ENCODE assay signal across 24 cellular contexts in genomic region chr6:105954148-105954547, GRCh38.
"Had no signal": no experiment of that assay in that cellular context is flagged by ENCODE, and none has a peak within 500 bp of the region (broad histone marks: within the 10 kb centered on the region; RNA-seq: fewer than 3 reads in every experiment).

No MANE protein-coding gene starts in this region.

- H3K4me1 ChIP-seq: esophagus muscularis mucosa, foreskin keratinocyte, spleen, suprapubic skin, tibial artery had no signal

- H3K9me3 ChIP-seq: esophagus muscularis mucosa, heart left ventricle, left ventricle myocardium inferior, spleen, suprapubic skin, tibial artery had no signal

- DNase-seq: activated CD4-positive, alpha-beta T cell treated with anti-CD3 and anti-CD28 coated beads, Interleukin-2, amount 50 U/mL, for 1 hour; activated CD4-positive, CD25-positive, alpha-beta regulatory T cell treated with anti-CD3 and anti-CD28 coated beads, Interleukin-2, amount 50 U/mL, for 72 hours; activated CD8-positive, alpha-beta T cell treated with anti-CD3 and anti-CD28 coated beads for 36 hours; activated gamma-delta T cell treated with Interleukin-2 at 50 U/mL for 16 hours; activated naive CD4-positive, alpha-beta T cell treated with anti-CD3 and anti-CD28 coated beads, Interleukin-2, amount 50 U/mL, for 16 hours; activated T-cell treated with anti-CD3 and anti-CD28 coated beads, Interleukin-2, amount 50 U/mL, for 4 hours; amniotic stem cell; brain microvascular endothelial cell; foreskin keratinocyte; heart left ventricle; left ventricle myocardium inferior; posterior cingulate gyrus; right cardiac atrium; spleen; stimulated activated naive CD4-positive, alpha-beta T cell; T1000; tibial artery had no signal

- H3K4me3 Mint-ChIP-seq: activated CD8-positive, alpha-beta T cell treated with anti-CD3 and anti-CD28 coated beads for 36 hours; activated T-cell treated with anti-CD3 and anti-CD28 coated beads, Interleukin-2, amount 50 U/mL, for 4 hours; activated T-helper 17 cell treated with anti-CD3 and anti-CD28 coated beads, Interleukin-2, amount 50 U/mL, for 72 hours; nephron had no signal

- H3K27ac Mint-ChIP-seq: activated CD8-positive, alpha-beta T cell treated with anti-CD3 and anti-CD28 coated beads for 36 hours; activated T-helper 17 cell treated with anti-CD3 and anti-CD28 coated beads, Interleukin-2, amount 50 U/mL, for 72 hours; nephron had no signal

- H3K36me3 ChIP-seq: brain microvascular endothelial cell, esophagus muscularis mucosa, heart left ventricle, left ventricle myocardium inferior, spleen, suprapubic skin, tibial artery had no signal

- H3K27me3 ChIP-seq: brain microvascular endothelial cell, esophagus muscularis mucosa, foreskin keratinocyte, spleen, suprapubic skin had no signal

- H3K9me3 Mint-ChIP-seq: activated CD8-positive, alpha-beta T cell treated with anti-CD3 and anti-CD28 coated beads for 36 hours; activated T-cell treated with anti-CD3 and anti-CD28 coated beads, Interleukin-2, amount 50 U/mL, for 4 hours; activated T-helper 17 cell treated with anti-CD3 and anti-CD28 coated beads, Interleukin-2, amount 50 U/mL, for 72 hours; nephron had no signal

- H3K27ac ChIP-seq: brain microvascular endothelial cell, coronary artery, esophagus muscularis mucosa, foreskin keratinocyte, left ventricle myocardium inferior, spleen, suprapubic skin, tibial artery had no signal

- H3K4me3 ChIP-seq: coronary artery, esophagus muscularis mucosa, heart left ventricle, left ventricle myocardium inferior, lung, spleen, suprapubic skin, tibial artery had no signal

- FAIRE-seq: astrocyte had no signal

- H3K4me1 Mint-ChIP-seq: activated T-helper 17 cell treated with anti-CD3 and anti-CD28 coated beads, Interleukin-2, amount 50 U/mL, for 72 hours; nephron had no signal

- ATAC-seq: activated CD8-positive, alpha-beta T cell treated with anti-CD3 and anti-CD28 coated beads for 36 hours; activated T-cell treated with anti-CD3 and anti-CD28 coated beads, Interleukin-2, amount 50 U/mL, for 4 hours; activated T-helper 17 cell treated with anti-CD3 and anti-CD28 coated beads, Interleukin-2, amount 50 U/mL, for 72 hours; foreskin keratinocyte; heart left ventricle; right cardiac atrium had no signal
